19 cellular contexts compared by ENCODE assay signal in the genomic region with DNA sequence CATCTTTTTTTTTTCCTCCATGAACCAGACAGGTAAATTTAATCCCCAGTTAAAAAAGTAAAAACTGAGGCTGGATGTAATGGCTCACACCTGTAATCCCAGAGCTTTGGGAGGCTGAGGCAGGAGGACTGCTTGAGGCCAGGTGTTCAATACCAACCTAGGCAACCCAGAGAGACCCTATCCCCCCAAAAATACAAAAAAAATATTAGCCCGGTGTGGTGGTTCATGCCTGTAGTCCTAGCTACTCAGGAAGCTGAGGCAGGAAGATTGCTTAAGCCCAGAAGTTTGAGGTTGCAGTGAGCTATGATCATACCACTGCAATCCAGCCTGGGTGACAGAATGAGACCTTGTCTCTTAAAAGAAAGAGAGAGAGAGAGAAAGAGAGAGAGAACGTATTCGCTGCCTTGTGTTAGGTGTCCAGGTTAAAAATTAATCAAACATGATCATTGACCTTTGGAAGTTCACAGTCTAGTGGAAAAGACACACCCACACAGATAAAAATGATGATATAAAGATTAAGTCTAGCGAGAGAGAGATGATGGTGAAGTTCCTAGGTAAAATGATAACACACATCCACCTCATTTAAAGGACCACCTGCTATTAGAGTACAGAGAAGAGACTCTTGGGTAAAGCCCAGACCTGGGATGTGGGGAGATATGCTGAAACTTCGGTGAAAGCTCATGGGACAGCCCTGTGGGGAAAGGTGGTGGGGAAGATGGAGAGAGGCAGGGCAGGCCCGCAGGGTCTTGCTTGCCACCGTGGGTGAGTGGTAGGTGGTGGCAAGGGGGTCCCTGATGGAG. TPM values are rescaled to one million over a fixed set of nuclear protein-coding genes. Genes with fewer than 3 reads are reported as not detected.
DNase-seq lines count a peak whose midpoint lies in the region; TF ChIP-seq lines count a peak whose summit lies in the region.
"Had no signal": no experiment of that assay in that cellular context is flagged by ENCODE, and none has a peak within 500 bp of the region (broad histone marks: within the 10 kb centered on the region; RNA-seq: fewer than 3 reads in every experiment).

No MANE protein-coding gene starts in this region.

- H3K4me1 ChIP-seq in Peyer's patch (peaks cover 0 to 49% (median 0%) of the 10 kb centered on the region in 4 donors), H9 (ENCODE audit: insufficient read depth, low read length) (peaks cover 16% of the 10 kb centered on the region), neuronal stem cell (ENCODE audit: control insufficient read depth in 2 of 2, insufficient read depth in 1 of 2, low read depth in 1 of 2, low read length in 2 of 2) (peaks cover 14 to 21% of the 10 kb centered on the region in 2 donors)
- H3K4me1 ChIP-seq: adrenal gland had no signal

- peaks cover 2% of the 10 kb centered on the region; the same call in 1 of the 2 replicates for H3K79me2 ChIP-seq in H9 (ENCODE audit: insufficient read depth, low read length)

- peak overlapping the region in 2 of 4 donors; percentile 26 to 39 for H3K4me3 ChIP-seq in Peyer's patch
- H3K4me3 ChIP-seq in epithelial cell of proximal tubule (ENCODE audit: low read depth, low read length), result no peak overlapping the region
- H3K4me3 ChIP-seq in neuronal stem cell (ENCODE audit: low read length in 2 of 2), result no peak overlapping the region
- H3K4me3 ChIP-seq: adrenal gland, upper lobe of right lung had no signal

- H3K9ac ChIP-seq in H9 (ENCODE audit: extremely low read depth, insufficient read length, low read length) (no peak overlapping the region), neuronal stem cell (ENCODE audit: low read depth, low read length, poor library complexity) (no peak overlapping the region)

- H3K56ac ChIP-seq in H9 (ENCODE audit: insufficient read length, low read depth, low read length), result no peak overlapping the region

- H3K9me3 Mint-ChIP-seq in nephron (no peaks in the 10 kb centered on the region), H9 (no peaks in the 10 kb centered on the region)
- H3K9me3 Mint-ChIP-seq: CD4-positive, alpha-beta memory T cell; central memory CD8-positive, alpha-beta T cell; stimulated activated naive CD8-positive, alpha-beta T cell treated with anti-CD3 and anti-CD28 coated beads, Interleukin-15, Interleukin-2, amounts not matched to agents 100 ng/mL and 50 ng/mL, for 24 hours had no signal

- no peaks in the 10 kb centered on the region for H3K9me3 ChIP-seq in Peyer's patch
- no peaks in the 10 kb centered on the region for H3K9me3 ChIP-seq in H9 (ENCODE audit: control insufficient read depth, low read depth, low read length)
- no peaks in the 10 kb centered on the region for H3K9me3 ChIP-seq in neuronal stem cell (replicated peaks in 1 of 2; ENCODE audit: control insufficient read depth in 2 of 2, insufficient read depth in 1 of 2, low read depth in 1 of 2, low read length in 2 of 2)
- H3K9me3 ChIP-seq: adrenal gland, upper lobe of right lung had no signal

- no CpG with 5 or more reads among the region's 7 CpGs for WGBS in H9 (ENCODE audit: extremely low coverage, insufficient read length, low lambda C conversion rate)
- no CpG with 5 or more reads among the region's 7 CpGs for WGBS in neuronal stem cell (ENCODE audit: extremely low coverage in 2 of 2, insufficient read length in 2 of 2, insufficient replicate concordance in 1 of 2), 2 donors

- peak overlapping the region; percentile 12 to 85 (median 64) for H3K27ac Mint-ChIP-seq in nephron
- peak overlapping the region in 1 of 3 experiments; percentile 30; a peak in 2 of 7 replicates for H3K27ac Mint-ChIP-seq in H9
- H3K27ac Mint-ChIP-seq: CD4-positive, alpha-beta memory T cell; stimulated activated naive CD8-positive, alpha-beta T cell treated with anti-CD3 and anti-CD28 coated beads, Interleukin-15, Interleukin-2, amounts not matched to agents 100 ng/mL and 50 ng/mL, for 24 hours had no signal

- H2AFZ ChIP-seq in H9 (ENCODE audit: low read length) (no peak overlapping the region), neuronal stem cell (ENCODE audit: low read length) (no peak overlapping the region)

- no peaks in the 10 kb centered on the region for H3K23me2 ChIP-seq in H9 (ENCODE audit: insufficient read length, low read depth, low read length, poor library complexity, severe bottlenecking)

- H3K4me2 ChIP-seq in H9 (ENCODE audit: insufficient read depth, insufficient read length, low read length) (no peak overlapping the region), neuronal stem cell (ENCODE audit: insufficient read depth, low read length, poor library complexity, severe bottlenecking) (no peak overlapping the region)

- no peak overlapping the region for H4K91ac ChIP-seq in H9 (ENCODE audit: insufficient read length, low read depth, low read length)
- H4K91ac ChIP-seq in neuronal stem cell (ENCODE audit: low read depth, low read length, poor library complexity), result no peak overlapping the region

- H3K14ac ChIP-seq in H9 (ENCODE audit: insufficient read depth, low read length) (no peak overlapping the region), neuronal stem cell (ENCODE audit: low read length) (no peak overlapping the region)

- no peaks in the 10 kb centered on the region for H3K79me1 ChIP-seq in H9 (ENCODE audit: insufficient read depth, low read depth, low read length, poor library complexity, severe bottlenecking)
- H3K79me1 ChIP-seq in neuronal stem cell (ENCODE audit: low read depth, low read length), result no peaks in the 10 kb centered on the region

- H3K27me3 ChIP-seq in Peyer's patch (no peaks in the 10 kb centered on the region), H9 (ENCODE audit: insufficient read depth, low read length) (no peaks in the 10 kb centered on the region), neuronal stem cell (ENCODE audit: control insufficient read depth in 3 of 3, insufficient read depth in 3 of 3, low read depth in 1 of 3, low read length in 3 of 3) (no peaks in the 10 kb centered on the region)
- H3K27me3 ChIP-seq: adrenal gland, upper lobe of right lung had no signal

- H2BK15ac ChIP-seq in H9 (ENCODE audit: low read depth, low read length) (no peak overlapping the region), neuronal stem cell (ENCODE audit: low read length) (no peak overlapping the region)

- no peak overlapping the region for H3T11ph ChIP-seq in H9 (ENCODE audit: low read length)

- H3K18ac ChIP-seq in H9 (ENCODE audit: insufficient read length, low read depth, low read length) (no peak overlapping the region), neuronal stem cell (ENCODE audit: low read length) (no peak overlapping the region)

- no peak overlapping the region for H4K5ac ChIP-seq in H9 (ENCODE audit: insufficient read length, low read depth, low read length)

- H3K27ac ChIP-seq in C4-2B (peak overlapping the region; percentile 44), Peyer's patch (peak overlapping the region in 3 of 4 donors; percentile 61 to 92 (median 86)), H9 (ENCODE audit: insufficient read length, low read depth, low read length) (no peak overlapping the region), neuronal stem cell (replicated peaks; ENCODE audit: low read length) (no peak overlapping the region)
- H3K27ac ChIP-seq: adrenal gland, upper lobe of right lung had no signal

- TF ChIP-seq CTCF in C4-2B (conservative IDR thresholded peaks at IDR 0.05), result no peak
- peak in 1 of 6 experiments; percentile 22 for TF ChIP-seq CTCF in Peyer's patch (IDR thresholded peaks at IDR 0.05)
- no peak for TF ChIP-seq CTCF in epithelial cell of proximal tubule (conservative IDR thresholded peaks at IDR 0.05; ENCODE audit: low read depth, low read length)
- no peak for TF ChIP-seq CTCF in nephron (IDR thresholded peaks at IDR 0.05; ENCODE audit: unreplicated experiment in 3 of 3)
- no peak for TF ChIP-seq CTCF in H9 (conservative IDR thresholded peaks at IDR 0.05)

- H2AK5ac ChIP-seq in H9 (ENCODE audit: insufficient read length, low read length) (no peak overlapping the region), neuronal stem cell (ENCODE audit: low read depth, low read length) (no peak overlapping the region)

- DNase-seq in Peyer's patch (no peak), epithelial cell of proximal tubule (ENCODE audit: low read depth) (peak; percentile 64), H9 (no peak), neuronal stem cell (ENCODE audit: low spot score) (no peak)
- DNase-seq in stimulated activated CD4-positive, alpha-beta T cell treated with anti-CD3 and anti-CD28 coated beads, Interleukin-2, amount 100 ng/mL, for 24 hours, result no peak
- no peak for DNase-seq in stimulated activated CD4-positive, alpha-beta T cell treated with anti-CD3 and anti-CD28 coated beads, Interleukin-2, amount 100 ng/mL, for 48 hours
- DNase-seq: activated CD4-positive, CD25-positive, alpha-beta regulatory T cell treated with anti-CD3 and anti-CD28 coated beads, Interleukin-2, amount 50 U/mL, for 72 hours; activated effector memory CD4-positive, alpha-beta T cell treated with Interleukin-2 at 50 U/mL for 16 hours; adrenal gland; CD4-positive, alpha-beta memory T cell; nucleus accumbens; right cardiac atrium; SHP77 treated with DMSO at 0.1 percent for 48 hours; T-helper 2 cell; upper lobe of right lung had no signal

- TF ChIP-seq POLR2A in Peyer's patch (IDR thresholded peaks at IDR 0.05), result peak; percentile 6 to 71

- H3K27me3 Mint-ChIP-seq in nephron (ENCODE audit: low read depth), result no peaks in the 10 kb centered on the region
- no peaks in the 10 kb centered on the region for H3K27me3 Mint-ChIP-seq in H9 (ENCODE audit: low read depth)
- H3K27me3 Mint-ChIP-seq: stimulated activated naive CD8-positive, alpha-beta T cell treated with anti-CD3 and anti-CD28 coated beads, Interleukin-15, Interleukin-2, amounts not matched to agents 100 ng/mL and 50 ng/mL, for 24 hours had no signal

- H2BK5ac ChIP-seq in H9 (ENCODE audit: insufficient read length, low read length) (no peak overlapping the region), neuronal stem cell (ENCODE audit: low read length) (no peak overlapping the region)

- H3K36me3 ChIP-seq in Peyer's patch (no peaks in the 10 kb centered on the region), neuronal stem cell (replicated peaks in 1 of 2; ENCODE audit: control insufficient read depth in 2 of 2, insufficient read depth in 2 of 2, low read length in 2 of 2) (peaks cover 0 to 3% of the 10 kb centered on the region in 2 donors)
- H3K36me3 ChIP-seq: adrenal gland, upper lobe of right lung had no signal

- H4K20me1 ChIP-seq in H9 (ENCODE audit: control insufficient read depth, insufficient read depth, insufficient read length), result no peaks in the 10 kb centered on the region

- H3K4ac ChIP-seq in H9 (ENCODE audit: low read depth, low read length) (no peak overlapping the region), neuronal stem cell (ENCODE audit: low read length) (no peak overlapping the region)

- H3K4me3 Mint-ChIP-seq in nephron, result no peak overlapping the region
- H3K4me3 Mint-ChIP-seq in H9, result no peak overlapping the region
- H3K4me3 Mint-ChIP-seq: CD4-positive, alpha-beta memory T cell; central memory CD8-positive, alpha-beta T cell; stimulated activated naive CD8-positive, alpha-beta T cell treated with anti-CD3 and anti-CD28 coated beads, Interleukin-15, Interleukin-2, amounts not matched to agents 100 ng/mL and 50 ng/mL, for 24 hours had no signal

- H2BK12ac ChIP-seq in H9 (ENCODE audit: insufficient read length, low read depth, low read length) (no peak overlapping the region), neuronal stem cell (ENCODE audit: low read length) (no peak overlapping the region)

- H3K4me1 Mint-ChIP-seq in nephron (peaks cover 26% of the 10 kb centered on the region), H9 (peaks cover 52 to 54% of the 10 kb centered on the region in 2 experiments)
- H3K4me1 Mint-ChIP-seq: central memory CD8-positive, alpha-beta T cell had no signal

- no peak overlapping the region for H4K8ac ChIP-seq in H9 (replicated peaks; ENCODE audit: insufficient read length, low read depth, low read length)
- H4K8ac ChIP-seq in neuronal stem cell (ENCODE audit: low read depth, low read length), result no peak overlapping the region

- H3K23ac ChIP-seq in H9 (ENCODE audit: insufficient read length, low read depth, low read length) (no peak overlapping the region), neuronal stem cell (ENCODE audit: low read depth, low read length, poor library complexity) (no peak overlapping the region)

- H2BK20ac ChIP-seq in H9 (ENCODE audit: low read depth, low read length, poor library complexity, severe bottlenecking), result no peak overlapping the region

- H3K36me3 Mint-ChIP-seq in nephron (ENCODE audit: low read depth) (no peaks in the 10 kb centered on the region), H9 (ENCODE audit: insufficient read depth in 1 of 3, low read depth in 3 of 3) (no peaks in the 10 kb centered on the region)
- H3K36me3 Mint-ChIP-seq: CD4-positive, alpha-beta memory T cell had no signal

- H2BK120ac ChIP-seq in H9 (ENCODE audit: low read depth, low read length, poor library complexity, severe bottlenecking), result no peak overlapping the region
- H2BK120ac ChIP-seq in neuronal stem cell (ENCODE audit: low read depth, low read length), result no peak overlapping the region

RNA-seq across cellular contexts. Expression of gene NHSL1, which starts 4.8 kb away (rescaled TPM):
- total RNA-seq in Peyer's patch (100 to 1,000 TPM in 3 of 4 donors, 10 to 100 TPM in 1; 48.7 to 187 (median 160) TPM), epithelial cell of proximal tubule (3.5 and 4.0 TPM in 2 replicates), H9 (2021) (28.7 and 30.8 TPM in 2 replicates)
- 21.8 TPM for polyA plus RNA-seq in neuronal stem cell (2013, experiment 1 of 2)
- polyA plus RNA-seq in neuronal stem cell (2013, experiment 2 of 2), result 24.5 TPM
- polyA plus RNA-seq: CD4-positive, alpha-beta memory T cell had no signal

Comparison
In these comparisons a context has a peak if more than half of its experiments do, and no peak if none do; other contexts are left out.
1. H3K27ac ChIP-seq: peak in C4-2B (single experiment) and Peyer's patch (3 of 4); none in H9 (single experiment) and neuronal stem cell (single experiment).